Comparison of ENCODE assay signal across 10 cellular contexts in genomic region chr21:41316641-41317392, GRCh38. TPM values are rescaled to one million over a fixed set of nuclear protein-coding genes. Genes with fewer than 3 reads are reported as not detected.
A peak's percentile ranks its signal among the peaks of the same experiment; 100 is the strongest.
DNase-seq lines count a peak whose midpoint lies in the region; ATAC-seq and TF ChIP-seq lines count a peak whose summit lies in the region.
"Had no signal": no experiment of that assay in that cellular context is flagged by ENCODE, and none has a peak within 500 bp of the region (broad histone marks: within the 10 kb centered on the region; RNA-seq: fewer than 3 reads in every experiment).

Gene FAM3B, plus strand, starts transcription at chr21:41316801. Its CDS starts 79 bp downstream, at chr21:41316880.

- DNase-seq in NCI-H1417 treated with DMSO at 0.1 percent for 48 hours (lab: John Stamatoyannopoulos, UW) (peak; percentile 25), T-helper 17 cell (no peak), left kidney (ENCODE audit: low read depth, low spot score) (peak; percentile 72), stomach (peak; percentile 84), RWPE1 (ENCODE audit: low spot score) (no peak), occipital lobe (lab: John Stamatoyannopoulos, UW) (no peak)
- DNase-seq: activated CD4-positive, CD25-positive, alpha-beta regulatory T cell treated with anti-CD3 and anti-CD28 coated beads, Interleukin-2, amount 50 U/mL, for 72 hours; MV-4-11 had no signal

- H3K27ac Mint-ChIP-seq in T-helper 17 cell: no peak within 1 kb of the TSS

- peaks cover 26 to 30% (median 27%) of the 10 kb centered on the region in 4 donors for H3K4me1 ChIP-seq in stomach

- ATAC-seq in T-helper 17 cell (no peak), GM18909 (IDR thresholded peaks at IDR 0.05; ENCODE audit: poor library complexity, unreplicated experiment) (no peak), HG03045 (IDR thresholded peaks at IDR 0.05; ENCODE audit: unreplicated experiment) (no peak)

- TF ChIP-seq CTCF in stomach (IDR thresholded peaks at IDR 0.05) (no peak), RWPE1 (conservative IDR thresholded peaks at IDR 0.05; ENCODE audit: low read depth) (no peak)

- TF ChIP-seq POLR2A in stomach (IDR thresholded peaks at IDR 0.05): peak in 1 of 4 donors; percentile 36

- CTCF ChIA-PET in RWPE1 (lab: Yijun Ruan, JAX): no interaction called here

- no peak for TF ChIP-seq EP300 in stomach (IDR thresholded peaks at IDR 0.05)

- intact Hi-C loops in stomach (cut with DNase I; ENCODE audit: low total_unique reads): no loop called here

- H3K27ac ChIP-seq in stomach (peak within 1 kb of the TSS; percentile 75 to 88 (median 86)), RWPE1 (no peak within 1 kb of the TSS)

- POLR2A ChIA-PET in RWPE1 (lab: Yijun Ruan, JAX; ENCODE audit: low non-redundant PET): no interaction called here

- H3K36me3 Mint-ChIP-seq in T-helper 17 cell (ENCODE audit: low read depth): peaks cover 4% of the 10 kb centered on the region

- H3K4me3 ChIP-seq in stomach: peak within 1 kb of the TSS; percentile 43 to 59 (median 51)

- H3K4me1 Mint-ChIP-seq in T-helper 17 cell: peaks cover 4% of the 10 kb centered on the region

- no peaks in the 10 kb centered on the region for H3K9me3 ChIP-seq in T-helper 17 cell (ENCODE audit: control insufficient read depth, low read length, poor library complexity, severe bottlenecking)
- no peaks in the 10 kb centered on the region for H3K9me3 ChIP-seq in stomach

- peaks cover 0 to 25% (median 15%) of the 10 kb centered on the region in 3 donors for H3K27me3 ChIP-seq in stomach

- 2 to 7% (median 3%) methylated on average over 30 to 57 of the region's 57 CpGs for WGBS in stomach, 5 donors

- H3K36me3 ChIP-seq in stomach: no peaks in the 10 kb centered on the region

- H3K27me3 Mint-ChIP-seq in T-helper 17 cell: peaks cover 58% of the 10 kb centered on the region

- peak within 1 kb of the TSS; percentile 57 for H3K4me3 Mint-ChIP-seq in T-helper 17 cell

RNA-seq across cellular contexts. Expression of gene FAM3B, which starts in this region (rescaled TPM):
- total RNA-seq in T-helper 17 cell (not detected), stomach (10 to 100 TPM in 4 of 5 donors, not detected in 1; 12.3 to 95.3 (median 54.8) TPM), occipital lobe (not detected)
- polyA plus RNA-seq in stomach: 100 to 1,000 TPM in 1 of 3 donors, 10 to 100 TPM in 2; 40.6 to 103 (median 98.7) TPM

Comparison
In these comparisons a context has a peak if more than half of its experiments do, and no peak if none do; other contexts are left out.
1. DNase-seq: peak in NCI-H1417 treated with DMSO at 0.1 percent for 48 hours (single experiment), left kidney (single experiment) and stomach (single experiment); none in T-helper 17 cell (0 of 3), RWPE1 (single experiment) and occipital lobe (single experiment).